Comparison of ENCODE assay signal across 8 cellular contexts in the genomic region with DNA sequence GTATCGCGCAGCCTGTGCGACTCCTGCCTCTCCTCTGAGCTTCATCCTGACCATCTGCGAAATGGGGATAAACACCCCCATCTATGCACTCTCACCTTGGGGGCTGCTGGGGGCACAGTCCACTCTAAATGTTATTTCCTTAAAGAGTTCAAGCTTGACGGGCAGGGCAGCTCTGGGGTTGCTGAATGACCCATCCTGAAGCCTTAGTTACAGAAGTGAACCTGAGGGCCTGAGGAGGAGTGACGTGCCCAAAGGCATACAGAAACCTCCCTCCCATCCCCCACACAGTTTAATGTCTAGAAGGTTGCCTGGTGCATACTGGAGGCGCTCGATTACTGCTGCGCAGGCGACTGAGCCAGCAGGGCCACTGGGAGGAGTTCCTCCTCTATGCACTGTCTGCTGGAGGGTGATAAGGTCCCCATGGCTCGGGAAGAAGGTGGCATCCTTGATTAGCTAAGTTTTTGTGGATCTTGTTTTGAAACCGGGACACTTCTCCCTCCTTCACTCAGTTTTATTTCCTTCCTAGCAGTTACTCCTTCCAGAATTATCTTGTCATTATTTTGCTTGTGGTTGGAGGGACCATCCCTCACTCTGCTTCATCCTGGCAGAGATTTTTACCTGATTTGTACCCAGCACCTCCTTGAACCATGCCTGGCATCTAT. TPM values are rescaled to one million over a fixed set of nuclear protein-coding genes. Genes with fewer than 3 reads are reported as not detected.
DNase-seq lines count a peak whose midpoint lies in the region; ATAC-seq and TF ChIP-seq lines count a peak whose summit lies in the region.

No MANE protein-coding gene starts in this region.

- peak overlapping the region; percentile 95 for H3K27ac Mint-ChIP-seq in activated naive CD4-positive, alpha-beta T cell treated with anti-CD3 and anti-CD28 coated beads for 36 hours

- no peak for TF ChIP-seq POLR2A in heart left ventricle (IDR thresholded peaks at IDR 0.05)

- peak; percentile 35 for ATAC-seq in GM21367 (IDR thresholded peaks at IDR 0.05; ENCODE audit: unreplicated experiment)
- peak in 3 of 4 donors; percentile 31 to 58 (median 43) for ATAC-seq in heart left ventricle

- H3K4me3 ChIP-seq in HUES64 (ENCODE audit: low read length) (peak overlapping the region; percentile 58), heart left ventricle (peak overlapping the region; percentile 46 to 95 (median 69))

- H3K9me3 Mint-ChIP-seq in activated naive CD4-positive, alpha-beta T cell treated with anti-CD3 and anti-CD28 coated beads for 36 hours, result no peaks in the 10 kb centered on the region

- peaks cover 21% of the 10 kb centered on the region for H3K4me1 Mint-ChIP-seq in activated naive CD4-positive, alpha-beta T cell treated with anti-CD3 and anti-CD28 coated beads for 36 hours (ENCODE audit: low read depth)

- DNase-seq in DMS114 treated with DMSO at 0.1 percent for 48 hours (lab: John Stamatoyannopoulos, UW; ENCODE audit: unreplicated experiment) (peak; percentile 39), SHP77 treated with DMSO at 0.1 percent for 48 hours (lab: John Stamatoyannopoulos, UW) (peak; percentile 65), heart left ventricle (peak; percentile 25 to 76 (median 54)), putamen (ENCODE audit: low spot score) (peak; percentile 71), NCI-H1092 (lab: John Stamatoyannopoulos, UW) (no peak)
- peak; percentile 92 for DNase-seq in activated naive CD4-positive, alpha-beta T cell treated with anti-CD3 and anti-CD28 coated beads for 36 hours

- H3K4me3 Mint-ChIP-seq in activated naive CD4-positive, alpha-beta T cell treated with anti-CD3 and anti-CD28 coated beads for 36 hours, result peak overlapping the region; percentile 88

- no peaks in the 10 kb centered on the region for H3K27me3 ChIP-seq in HUES64 (ENCODE audit: insufficient read depth, low read length)
- no peaks in the 10 kb centered on the region for H3K27me3 ChIP-seq in heart left ventricle

- H3K4me1 ChIP-seq in HUES64 (ENCODE audit: insufficient read depth, low read length), result peaks cover 6% of the 10 kb centered on the region
- H3K4me1 ChIP-seq in heart left ventricle, result peaks cover 0 to 22% (median 15%) of the 10 kb centered on the region in 12 donors

- no peaks in the 10 kb centered on the region for H3K27me3 Mint-ChIP-seq in activated naive CD4-positive, alpha-beta T cell treated with anti-CD3 and anti-CD28 coated beads for 36 hours (ENCODE audit: low read depth)

- H3K9ac ChIP-seq in HUES64 (ENCODE audit: low read depth, low read length), result peak overlapping the region; percentile 13; the same call in 1 of the 2 replicates

- H3K36me3 ChIP-seq in HUES64 (ENCODE audit: insufficient read depth, low read length) (peaks cover 24% of the 10 kb centered on the region), heart left ventricle (peaks cover 0 to 28% (median 24%) of the 10 kb centered on the region in 9 donors)

- peaks cover 3% of the 10 kb centered on the region for H3K36me3 Mint-ChIP-seq in activated naive CD4-positive, alpha-beta T cell treated with anti-CD3 and anti-CD28 coated beads for 36 hours (ENCODE audit: low read depth)

- H3K9me3 ChIP-seq in HUES64 (ENCODE audit: insufficient read depth, low read depth, low read length) (no peaks in the 10 kb centered on the region), heart left ventricle (no peaks in the 10 kb centered on the region)

- WGBS in HUES64, result under 1% methylated on average over 10 of the region's 12 CpGs
- WGBS in heart left ventricle, 4 donors, result 8 to 26% (median 16%) methylated on average over 6 to 12 of the region's 12 CpGs

- no peak for TF ChIP-seq CTCF in heart left ventricle (IDR thresholded peaks at IDR 0.05)

- intact Hi-C loops in activated naive CD4-positive, alpha-beta T cell treated with anti-CD3 and anti-CD28 coated beads for 36 hours (cut with micrococcal nuclease), result loop anchor here (1.0 to 2.0 kb wide), 8 partner anchors 13 to 489 kb away; a partner anchor contains a TSS
- intact Hi-C loops in heart left ventricle (cut with DNase I), result loop anchor here in 1 of 10 donors (1.0 kb wide), 1 partner anchor 13 kb away; a partner anchor contains a TSS

- H3K27ac ChIP-seq in HUES64 (ENCODE audit: low read depth, low read length) (no peak overlapping the region), heart left ventricle (peak overlapping the region in 11 of 12 donors; percentile 75 to 94 (median 87))

- CTCF ChIA-PET in activated naive CD4-positive, alpha-beta T cell treated with anti-CD3 and anti-CD28 coated beads for 36 hours (lab: Charles Lee), result interaction anchor here (0.7 to 2.2 kb wide), 12 partner anchors 10 to 303 kb away, joined by 3 to 12 read pairs (median 4); a partner anchor contains a TSS

RNA-seq across cellular contexts. Expression of a gene that starts 0.6 kb away (rescaled TPM):
- 158 TPM for polyA plus RNA-seq in HUES64 (2013, experiment 1 of 2)
- 169 TPM for polyA plus RNA-seq in HUES64 (2013, experiment 2 of 2)
- total RNA-seq in activated naive CD4-positive, alpha-beta T cell treated with anti-CD3 and anti-CD28 coated beads for 36 hours, result 100 to 1,000 TPM; 161 to 163 TPM
- 100 to 1,000 TPM; 136 to 353 (median 157) TPM for total RNA-seq in heart left ventricle
- polyA plus RNA-seq in heart left ventricle, result 100 to 1,000 TPM; 142 to 270 TPM

RNA-seq across cellular contexts. Expression of a gene that starts 13.7 kb away (rescaled TPM):
- 104 TPM for polyA plus RNA-seq in HUES64 (2013, experiment 1 of 2)
- 118 TPM for polyA plus RNA-seq in HUES64 (2013, experiment 2 of 2)
- total RNA-seq in activated naive CD4-positive, alpha-beta T cell treated with anti-CD3 and anti-CD28 coated beads for 36 hours, result 10 to 100 TPM; 86.7 TPM
- total RNA-seq in heart left ventricle, result 100 to 1,000 TPM in 1 of 9 donors, 10 to 100 TPM in 8; 36.1 to 116 (median 46.7) TPM
- polyA plus RNA-seq in heart left ventricle, result 100 to 1,000 TPM in 1 of 2 donors, 10 to 100 TPM in 1; 36.9 to 106 TPM

RNA-seq across cellular contexts. Expression of a gene that starts 22.1 kb away (rescaled TPM):
- polyA plus RNA-seq in HUES64 (2013, experiment 1 of 2), result 6.1 TPM
- 5.8 TPM for polyA plus RNA-seq in HUES64 (2013, experiment 2 of 2)
- 10 to 100 TPM; 14.1 TPM for total RNA-seq in activated naive CD4-positive, alpha-beta T cell treated with anti-CD3 and anti-CD28 coated beads for 36 hours
- 10 to 100 TPM in 4 of 9 donors, 1 to 10 TPM in 5; 5.9 to 17.8 (median 9.1) TPM for total RNA-seq in heart left ventricle
- polyA plus RNA-seq in heart left ventricle, result 1 to 10 TPM; 6.2 to 7.3 TPM

RNA-seq across cellular contexts. Expression of a gene that starts 27.7 kb away (rescaled TPM):
- 1,216 TPM for polyA plus RNA-seq in HUES64 (2013, experiment 1 of 2)
- polyA plus RNA-seq in HUES64 (2013, experiment 2 of 2), result 1,283 TPM
- 1,000 to 10,000 TPM; 1,997 to 2,122 TPM for total RNA-seq in activated naive CD4-positive, alpha-beta T cell treated with anti-CD3 and anti-CD28 coated beads for 36 hours
- 100 to 1,000 TPM; 336 to 944 (median 761) TPM for total RNA-seq in heart left ventricle
- polyA plus RNA-seq in heart left ventricle, result 100 to 1,000 TPM; 675 to 716 TPM

RNA-seq across cellular contexts. Expression of a gene that starts 44.7 kb away (rescaled TPM):
- 52.1 TPM for polyA plus RNA-seq in HUES64 (2013, experiment 1 of 2)
- polyA plus RNA-seq in HUES64 (2013, experiment 2 of 2), result 45.2 TPM
- 10 to 100 TPM; 62.9 to 68.5 TPM for total RNA-seq in activated naive CD4-positive, alpha-beta T cell treated with anti-CD3 and anti-CD28 coated beads for 36 hours
- 100 to 1,000 TPM in 2 of 9 donors, 10 to 100 TPM in 7; 42.9 to 205 (median 68.2) TPM for total RNA-seq in heart left ventricle
- 100 to 1,000 TPM in 1 of 2 donors, 10 to 100 TPM in 1; 46.8 to 101 TPM for polyA plus RNA-seq in heart left ventricle
